ENCODE assay signal across 23 cellular contexts in the genomic region with DNA sequence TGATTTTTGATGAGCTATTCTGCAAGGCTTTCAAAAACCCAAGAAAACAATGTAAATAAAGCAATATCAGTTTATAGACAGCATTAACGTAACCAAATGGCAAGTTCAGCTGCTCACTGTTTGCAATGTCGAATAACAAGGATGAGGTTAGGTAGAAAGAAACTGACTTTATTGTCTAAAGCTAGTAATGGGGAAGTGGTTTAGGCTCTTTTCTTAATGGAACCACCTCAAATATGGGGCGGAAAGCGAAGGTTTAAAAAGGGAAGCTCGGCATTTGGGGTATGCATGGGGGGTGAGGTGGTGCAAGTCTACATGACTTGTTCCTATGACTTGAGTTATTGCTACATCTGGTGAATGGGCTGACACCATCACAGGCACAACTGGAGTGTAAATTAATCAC.
DNase-seq lines count a peak whose midpoint lies in the region; ATAC-seq and TF ChIP-seq lines count a peak whose summit lies in the region.
"Had no signal": no experiment of that assay in that cellular context is flagged by ENCODE, and none has a peak within 500 bp of the region (broad histone marks: within the 10 kb centered on the region; RNA-seq: fewer than 3 reads in every experiment).

No MANE protein-coding gene starts in this region.

- no peak for TF ChIP-seq CTCF in HL-60 (IDR thresholded peaks at IDR 0.05; ENCODE audit: insufficient read depth, low read length)
- no peak for TF ChIP-seq CTCF in neural crest cell (conservative IDR thresholded peaks at IDR 0.05)

- no peak for ATAC-seq in HG02610 (IDR thresholded peaks at IDR 0.05; ENCODE audit: unreplicated experiment)
- no peak for ATAC-seq in GM21515 (IDR thresholded peaks at IDR 0.05; ENCODE audit: unreplicated experiment)
- ATAC-seq: K562, T-cell had no signal

- peaks cover 45% of the 10 kb centered on the region for H3K4me1 Mint-ChIP-seq in neural crest cell
- H3K4me1 Mint-ChIP-seq: CD4-positive, CD25-positive, alpha-beta regulatory T cell; T-cell had no signal

- H3K27me3 Mint-ChIP-seq in neural crest cell (ENCODE audit: low read depth), result no peaks in the 10 kb centered on the region
- H3K27me3 Mint-ChIP-seq: CD4-positive, CD25-positive, alpha-beta regulatory T cell; T-cell had no signal

- no peak overlapping the region for H3K4me3 ChIP-seq in HL-60 (replicated peaks; ENCODE audit: insufficient read depth, low read length)
- H3K4me3 ChIP-seq: BLaER1, K562, SK-N-MC had no signal

- peak in 1 of 2 experiments; percentile 85 for DNase-seq in HL-60 (ENCODE audit: low read depth in 1 of 2, low spot score in 1 of 2)
- peak; percentile 45 for DNase-seq in MV-4-11 (lab: John Stamatoyannopoulos, UW)
- peak; percentile 78 for DNase-seq in SKM-1 treated with dmso at 0.1 percent for 144 hours (lab: John Stamatoyannopoulos, UW; ENCODE audit: unreplicated experiment)
- DNase-seq in neural crest cell (ENCODE audit: low read depth, low spot score), result no peak
- DNase-seq in NCI-H2107 (lab: John Stamatoyannopoulos, UW), result no peak
- DNase-seq: CD4-positive, CD25-positive, alpha-beta regulatory T cell; GOT3; HCEC 1CT; MM.1S; NCI-H1105 treated with DMSO at 0.1 percent for 48 hours; NCI-H146; NCI-H1930; NCI-H446; NCI-H526; NCI-H82; NK-92 treated with Interleukin-12 subunit alpha and Interleukin-12 subunit beta, amount 100 ng/mL, for 24 hours; SIG-M5; T-cell had no signal

- no peak overlapping the region for H3K4me3 Mint-ChIP-seq in neural crest cell
- H3K4me3 Mint-ChIP-seq: CD4-positive, CD25-positive, alpha-beta regulatory T cell; T-cell had no signal

- H3K27ac Mint-ChIP-seq in neural crest cell (ENCODE audit: unreplicated experiment), result peak overlapping the region; percentile 85
- H3K27ac Mint-ChIP-seq: CD4-positive, CD25-positive, alpha-beta regulatory T cell; T-cell had no signal

- H3K27me3 ChIP-seq in HL-60 (ENCODE audit: insufficient read depth, poor library complexity, severe bottlenecking), result no peaks in the 10 kb centered on the region
- H3K27me3 ChIP-seq: BLaER1 had no signal

- peaks cover 24% of the 10 kb centered on the region for H3K36me3 Mint-ChIP-seq in neural crest cell (ENCODE audit: low read depth)
- H3K36me3 Mint-ChIP-seq: CD4-positive, CD25-positive, alpha-beta regulatory T cell; T-cell had no signal

- peak overlapping the region; percentile 59 for H3K27ac ChIP-seq in HL-60 (replicated peaks)
- H3K27ac ChIP-seq: BLaER1, SK-N-MC had no signal

- peaks cover 23% of the 10 kb centered on the region for H3K9me3 Mint-ChIP-seq in neural crest cell

Comparison
In these comparisons a context has a peak if more than half of its experiments do, and no peak if none do; other contexts are left out.
1. DNase-seq: peak in MV-4-11 (single experiment) and SKM-1 treated with dmso at 0.1 percent for 144 hours (single experiment); none in neural crest cell (single experiment) and NCI-H2107 (single experiment).